ENCODE assay signal across 8 cellular contexts in genomic region chr20:34538671-34539123, GRCh38. TPM values are rescaled to one million over a fixed set of nuclear protein-coding genes. Genes with fewer than 3 reads are reported as not detected.
A peak's percentile ranks its signal among the peaks of the same experiment; 100 is the strongest.
DNase-seq lines count a peak whose midpoint lies in the region; ATAC-seq and TF ChIP-seq lines count a peak whose summit lies in the region.

No MANE protein-coding gene starts in this region.

- H3K4me1 Mint-ChIP-seq in natural killer cell treated with Interleukin-12 subunit alpha and Interleukin-12 subunit beta and Interleukin-15 and Interleukin-18, amount 100 ng/mL, for 72 hours (ENCODE audit: low read depth in 2 of 2): peaks cover 13 to 25% of the 10 kb centered on the region in 2 donors

- ATAC-seq in natural killer cell treated with Interleukin-12 subunit alpha and Interleukin-12 subunit beta and Interleukin-15 and Interleukin-18, amount 100 ng/mL, for 72 hours: peak; percentile 66 to 67

- no peak overlapping the region for H3K4me3 Mint-ChIP-seq in natural killer cell treated with Interleukin-12 subunit alpha and Interleukin-12 subunit beta and Interleukin-15 and Interleukin-18, amount 100 ng/mL, for 72 hours

- H3K9me3 Mint-ChIP-seq in natural killer cell treated with Interleukin-12 subunit alpha and Interleukin-12 subunit beta and Interleukin-15 and Interleukin-18, amount 100 ng/mL, for 72 hours: no peaks in the 10 kb centered on the region

- H3K4me3 ChIP-seq in epithelial cell of esophagus (ENCODE audit: low read length): no peak overlapping the region
- H3K4me3 ChIP-seq in lower leg skin (ENCODE audit: low read depth, poor library complexity, severe bottlenecking): no peak overlapping the region

- DNase-seq in NCI-H1092 treated with DMSO at 0.1 percent for 48 hours (lab: John Stamatoyannopoulos, UW): peak; percentile 6
- no peak for DNase-seq in NCI-H1092 (lab: John Stamatoyannopoulos, UW)
- DNase-seq in NCI-H2196 (lab: John Stamatoyannopoulos, UW; ENCODE audit: unreplicated experiment): peak; percentile 57
- peak; percentile 66 to 74 for DNase-seq in activated CD4-positive, alpha-beta T cell treated with anti-CD3 and anti-CD28 coated beads, Interleukin-2, amount 50 U/mL, for 48 hours
- peak; percentile 63 for DNase-seq in epithelial cell of esophagus (ENCODE audit: low read depth)
- DNase-seq in natural killer cell treated with Interleukin-12 subunit alpha and Interleukin-12 subunit beta and Interleukin-15 and Interleukin-18, amount 100 ng/mL, for 72 hours (ENCODE audit: low spot score): no peak
- DNase-seq in lower leg skin (ENCODE audit: low spot score in 2 of 2): no peak
- no peak for DNase-seq in DMS79 (lab: John Stamatoyannopoulos, UW)

- WGBS in lower leg skin, 2 donors: 51 to 56% methylated on average over 5 of the region's 5 CpGs

- no peak for TF ChIP-seq POLR2A in lower leg skin (IDR thresholded peaks at IDR 0.05)

- H3K36me3 Mint-ChIP-seq in natural killer cell treated with Interleukin-12 subunit alpha and Interleukin-12 subunit beta and Interleukin-15 and Interleukin-18, amount 100 ng/mL, for 72 hours: peaks cover 8% of the 10 kb centered on the region

- TF ChIP-seq CTCF in epithelial cell of esophagus (IDR thresholded peaks at IDR 0.05; ENCODE audit: insufficient read depth, low read depth, low read length, missing control alignments): peak; percentile 88
- peak in 1 of 3 donors; percentile 60 for TF ChIP-seq CTCF in lower leg skin (IDR thresholded peaks at IDR 0.05)

- no peak overlapping the region for H3K27ac Mint-ChIP-seq in natural killer cell treated with Interleukin-12 subunit alpha and Interleukin-12 subunit beta and Interleukin-15 and Interleukin-18, amount 100 ng/mL, for 72 hours

- H3K27me3 Mint-ChIP-seq in natural killer cell treated with Interleukin-12 subunit alpha and Interleukin-12 subunit beta and Interleukin-15 and Interleukin-18, amount 100 ng/mL, for 72 hours: no peaks in the 10 kb centered on the region

- intact Hi-C loops in lower leg skin (cut with DNase I; ENCODE audit: low total_unique reads): no loop called here

RNA-seq across cellular contexts. Expression of gene MAP1LC3A, which starts 19.8 kb away (rescaled TPM):
- total RNA-seq in natural killer cell treated with Interleukin-12 subunit alpha and Interleukin-12 subunit beta and Interleukin-15 and Interleukin-18, amount 100 ng/mL, for 72 hours: 1 to 10 TPM; 5.3 to 6.4 TPM
- total RNA-seq in lower leg skin: 100 to 1,000 TPM; 127 to 293 (median 147) TPM

RNA-seq across cellular contexts. Expression of gene DYNLRB1, which starts 22.5 kb away (rescaled TPM):
- total RNA-seq in natural killer cell treated with Interleukin-12 subunit alpha and Interleukin-12 subunit beta and Interleukin-15 and Interleukin-18, amount 100 ng/mL, for 72 hours: 100 to 1,000 TPM in 1 of 2 donors, 10 to 100 TPM in 1; 71.4 to 120 TPM
- 100 to 1,000 TPM; 162 to 232 (median 193) TPM for total RNA-seq in lower leg skin

Comparison
In these comparisons a context has a peak if more than half of its experiments do, and no peak if none do; other contexts are left out.
1. DNase-seq: peak in NCI-H1092 treated with DMSO at 0.1 percent for 48 hours (single experiment), NCI-H2196 (single experiment), activated CD4-positive, alpha-beta T cell treated with anti-CD3 and anti-CD28 coated beads, Interleukin-2, amount 50 U/mL, for 48 hours (2 of 2) and epithelial cell of esophagus (single experiment); none in NCI-H1092 (single experiment), natural killer cell treated with Interleukin-12 subunit alpha and Interleukin-12 subunit beta and Interleukin-15 and Interleukin-18, amount 100 ng/mL, for 72 hours (single experiment), lower leg skin (0 of 2) and DMS79 (single experiment).
2. RNA of gene MAP1LC3A, which starts 19.8 kb away (total RNA-seq): 127 to 293 TPM in lower leg skin; 5.3 to 6.4 TPM in natural killer cell treated with Interleukin-12 subunit alpha and Interleukin-12 subunit beta and Interleukin-15 and Interleukin-18, amount 100 ng/mL, for 72 hours; every median in the first group is over 10 times any median in the second.